Comparison of ENCODE assay signal across 13 cellular contexts in genomic region chr18:49135871-49136270, GRCh38.
DNase-seq lines count a peak whose midpoint lies in the region; ATAC-seq lines count a peak whose summit lies in the region.
"Had no signal": no experiment of that assay in that cellular context is flagged by ENCODE, and none has a peak within 500 bp of the region (broad histone marks: within the 10 kb centered on the region; RNA-seq: fewer than 3 reads in every experiment).

No MANE protein-coding gene starts in this region.

- no peak overlapping the region for H2AFZ ChIP-seq in GM23248

- DNase-seq in A172 (ENCODE audit: low spot score): peak; percentile 1
- peak; percentile 32 for DNase-seq in GM23248
- DNase-seq in SK-N-DZ (ENCODE audit: low spot score): peak; percentile 1
- peak; percentile 23 for DNase-seq in fibroblast of the conjunctiva (ENCODE audit: low read depth)
- DNase-seq in ureter (ENCODE audit: low spot score): no peak
- no peak for DNase-seq in T-helper 1 cell
- DNase-seq: activated CD4-positive, alpha-beta T cell treated with anti-CD3 and anti-CD28 coated beads, Interleukin-2, amount 10 ng/mL, durations not matched to agents 24 days and 14 days; activated gamma-delta T cell treated with Interleukin-2 at 50 U/mL for 16 hours; dorsolateral prefrontal cortex; stimulated activated naive B cell treated with anti-CD40 and anti-IgM and Interleukin-4, amounts not matched to agents 10 μg/mL and 1 μg/mL and 100 μg/mL, for 72 hours had no signal

- H3K4me1 ChIP-seq in GM23248 (ENCODE audit: insufficient read depth): no peaks in the 10 kb centered on the region
- H3K4me1 ChIP-seq: BLaER1 treated with 17β-estradiol and CSF1 and Interleukin-3, amounts not matched to agents 10 nM and 100 nM had no signal

- no peaks in the 10 kb centered on the region for H3K9me2 ChIP-seq in GM23248 (ENCODE audit: insufficient read depth)

- H3K9me3 ChIP-seq in GM23248 (ENCODE audit: low read depth): no peaks in the 10 kb centered on the region
- H3K9me3 ChIP-seq: BLaER1 treated with 17β-estradiol and CSF1 and Interleukin-3, amounts not matched to agents 10 nM and 100 nM had no signal

- H3K9ac ChIP-seq in GM23248: no peak overlapping the region
- H3K9ac ChIP-seq: BLaER1 treated with 17β-estradiol and CSF1 and Interleukin-3, amounts not matched to agents 10 nM and 100 nM had no signal

- H3F3A ChIP-seq in GM23248 (ENCODE audit: insufficient read depth): no peaks in the 10 kb centered on the region

- ATAC-seq in HG02759 (IDR thresholded peaks at IDR 0.05; ENCODE audit: unreplicated experiment) (no peak), GM19035 (IDR thresholded peaks at IDR 0.05; ENCODE audit: unreplicated experiment) (no peak)
- ATAC-seq: stimulated activated naive B cell treated with anti-CD40 and anti-IgM and Interleukin-4, amounts not matched to agents 10 μg/mL and 1 μg/mL and 100 μg/mL, for 72 hours had no signal

- H3K4me3 ChIP-seq in GM23248: no peak overlapping the region
- H3K4me3 ChIP-seq: BLaER1 treated with 17β-estradiol and CSF1 and Interleukin-3, amounts not matched to agents 10 nM and 100 nM; dorsolateral prefrontal cortex had no signal

- no peaks in the 10 kb centered on the region for H3K27me3 ChIP-seq in GM23248 (replicated peaks; ENCODE audit: insufficient read depth)
- H3K27me3 ChIP-seq: BLaER1 treated with 17β-estradiol and CSF1 and Interleukin-3, amounts not matched to agents 10 nM and 100 nM; dorsolateral prefrontal cortex had no signal

- no peaks in the 10 kb centered on the region for H3K79me2 ChIP-seq in GM23248 (ENCODE audit: insufficient read depth)

- H3K4me2 ChIP-seq in GM23248 (ENCODE audit: unreplicated experiment): no peak overlapping the region
- H3K4me2 ChIP-seq: BLaER1 treated with 17β-estradiol and CSF1 and Interleukin-3, amounts not matched to agents 10 nM and 100 nM had no signal

- H4K20me1 ChIP-seq in GM23248 (ENCODE audit: insufficient read depth): no peaks in the 10 kb centered on the region
- H4K20me1 ChIP-seq: BLaER1 treated with 17β-estradiol and CSF1 and Interleukin-3, amounts not matched to agents 10 nM and 100 nM had no signal

- in situ Hi-C loops in GM23248 (cut with MboI): no loop called here

- no peaks in the 10 kb centered on the region for H3K36me3 ChIP-seq in GM23248 (ENCODE audit: low read depth)

- no peak overlapping the region for H3K27ac ChIP-seq in GM23248
- H3K27ac ChIP-seq: BLaER1 treated with 17β-estradiol and CSF1 and Interleukin-3, amounts not matched to agents 10 nM and 100 nM; dorsolateral prefrontal cortex had no signal

Comparison
In these comparisons a context has a peak if more than half of its experiments do, and no peak if none do; other contexts are left out.
1. DNase-seq: peak in A172 (single experiment), GM23248 (single experiment), SK-N-DZ (single experiment) and fibroblast of the conjunctiva (single experiment); none in ureter (single experiment) and T-helper 1 cell (0 of 5).